Comparison of ENCODE assay signal across 1 cellular context in the genomic region with DNA sequence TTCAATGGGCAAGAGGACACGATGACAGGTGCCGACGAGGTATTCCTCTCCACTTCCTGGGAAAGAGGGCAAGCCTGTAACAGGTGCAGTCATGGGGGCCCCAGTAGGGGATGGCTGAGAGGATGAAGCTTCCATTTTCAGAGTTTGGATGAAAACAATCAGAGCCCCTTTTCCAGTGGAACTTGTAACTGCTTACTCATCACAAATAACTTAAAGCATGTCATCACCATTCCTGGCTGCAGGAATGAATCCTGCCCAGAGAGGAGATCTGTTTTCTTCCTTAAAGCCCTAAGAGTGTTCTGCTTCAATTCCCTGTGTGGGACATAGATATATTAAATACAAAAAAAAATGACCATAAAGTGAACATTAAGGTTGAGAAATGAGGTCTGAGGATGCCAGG.
TF ChIP-seq lines count a peak whose summit lies in the region.

No MANE protein-coding gene starts in this region.

TF ChIP-seq in GM23338, 12 proteins besides CTCF, POLR2A, EP300 and RAD21 (continued from another document):
- TF ChIP-seq ZNF462 (CRISPR knock-in tag; IDR thresholded peaks at IDR 0.05) (no peak), POLR2AphosphoS5 (IDR thresholded peaks at IDR 0.05; ENCODE audit: low read depth) (no peak; the same call in 1 of the 2 replicates), CREB1 (CRISPR knock-in tag; IDR thresholded peaks at IDR 0.05; ENCODE audit: low read depth) (no peak), JUNB (IDR thresholded peaks at IDR 0.05; ENCODE audit: unreplicated experiment) (no peak), EZH2 (IDR thresholded peaks at IDR 0.05; ENCODE audit: low read depth, unreplicated experiment) (no peak)
- TF ChIP-seq, protein P1, sequence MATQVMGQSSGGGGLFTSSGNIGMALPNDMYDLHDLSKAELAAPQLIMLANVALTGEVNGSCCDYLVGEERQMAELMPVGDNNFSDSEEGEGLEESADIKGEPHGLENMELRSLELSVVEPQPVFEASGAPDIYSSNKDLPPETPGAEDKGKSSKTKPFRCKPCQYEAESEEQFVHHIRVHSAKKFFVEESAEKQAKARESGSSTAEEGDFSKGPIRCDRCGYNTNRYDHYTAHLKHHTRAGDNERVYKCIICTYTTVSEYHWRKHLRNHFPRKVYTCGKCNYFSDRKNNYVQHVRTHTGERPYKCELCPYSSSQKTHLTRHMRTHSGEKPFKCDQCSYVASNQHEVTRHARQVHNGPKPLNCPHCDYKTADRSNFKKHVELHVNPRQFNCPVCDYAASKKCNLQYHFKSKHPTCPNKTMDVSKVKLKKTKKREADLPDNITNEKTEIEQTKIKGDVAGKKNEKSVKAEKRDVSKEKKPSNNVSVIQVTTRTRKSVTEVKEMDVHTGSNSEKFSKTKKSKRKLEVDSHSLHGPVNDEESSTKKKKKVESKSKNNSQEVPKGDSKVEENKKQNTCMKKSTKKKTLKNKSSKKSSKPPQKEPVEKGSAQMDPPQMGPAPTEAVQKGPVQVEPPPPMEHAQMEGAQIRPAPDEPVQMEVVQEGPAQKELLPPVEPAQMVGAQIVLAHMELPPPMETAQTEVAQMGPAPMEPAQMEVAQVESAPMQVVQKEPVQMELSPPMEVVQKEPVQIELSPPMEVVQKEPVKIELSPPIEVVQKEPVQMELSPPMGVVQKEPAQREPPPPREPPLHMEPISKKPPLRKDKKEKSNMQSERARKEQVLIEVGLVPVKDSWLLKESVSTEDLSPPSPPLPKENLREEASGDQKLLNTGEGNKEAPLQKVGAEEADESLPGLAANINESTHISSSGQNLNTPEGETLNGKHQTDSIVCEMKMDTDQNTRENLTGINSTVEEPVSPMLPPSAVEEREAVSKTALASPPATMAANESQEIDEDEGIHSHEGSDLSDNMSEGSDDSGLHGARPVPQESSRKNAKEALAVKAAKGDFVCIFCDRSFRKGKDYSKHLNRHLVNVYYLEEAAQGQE (IDR thresholded peaks at IDR 0.05; ENCODE audit: unreplicated experiment) = no peak
TF ChIP-seq in GM23338: peak in this region for 0.
